ENCODE assay signal across 10 cellular contexts in genomic region chr10:79093658-79094411, GRCh38. TPM values are rescaled to one million over a fixed set of nuclear protein-coding genes. Genes with fewer than 3 reads are reported as not detected.
DNase-seq lines count a peak whose midpoint lies in the region; ATAC-seq and TF ChIP-seq lines count a peak whose summit lies in the region.
"Had no signal": no experiment of that assay in that cellular context is flagged by ENCODE, and none has a peak within 500 bp of the region (broad histone marks: within the 10 kb centered on the region; RNA-seq: fewer than 3 reads in every experiment).

No MANE protein-coding gene starts in this region.

- DNase-seq in activated T-cell treated with anti-CD3 and anti-CD28 coated beads, Interleukin-2, amount 50 U/mL, for 24 hours: no peak
- no peak for DNase-seq in activated T-cell treated with anti-CD3 and anti-CD28 coated beads, Interleukin-2, amount 50 U/mL, for 48 hours
- peak; percentile 87 to 92 for DNase-seq in NOMO-1 (lab: John Stamatoyannopoulos, UW; ENCODE audit: unreplicated experiment in 2 of 2)
- DNase-seq in fibroblast of gingiva (ENCODE audit: low read depth): peak; percentile 96
- peak; percentile 68 for DNase-seq in prostate gland (ENCODE audit: low spot score)
- DNase-seq in COLO829 (ENCODE audit: low spot score): no peak
- no peak for DNase-seq in NCI-H2227 treated with DMSO at 0.1 percent for 48 hours (lab: John Stamatoyannopoulos, UW)
- DNase-seq: CD4-positive, CD25-positive, alpha-beta regulatory T cell had no signal

- H3K9me3 Mint-ChIP-seq in activated T-cell treated with anti-CD3 and anti-CD28 coated beads, Interleukin-2, amount 50 U/mL, for 24 hours: no peaks in the 10 kb centered on the region
- H3K9me3 Mint-ChIP-seq: CD4-positive, CD25-positive, alpha-beta regulatory T cell; neural crest cell had no signal

- TF ChIP-seq POLR2A in prostate gland (IDR thresholded peaks at IDR 0.05) (no peak), GM18505 (IDR thresholded peaks at IDR 0.05; ENCODE audit: borderline replicate concordance, extremely low read depth, insufficient read depth, insufficient read length) (no peak)

- peaks cover 30% of the 10 kb centered on the region for H3K4me1 Mint-ChIP-seq in activated T-cell treated with anti-CD3 and anti-CD28 coated beads, Interleukin-2, amount 50 U/mL, for 24 hours (ENCODE audit: low read depth)

- no peaks in the 10 kb centered on the region for H3K36me3 ChIP-seq in prostate gland

- H3K27ac ChIP-seq in prostate gland: peak overlapping the region; percentile 74 to 75

- no peak overlapping the region for H3K4me3 ChIP-seq in prostate gland

- intact Hi-C loops in prostate gland (cut with DNase I): no loop called here

- H3K36me3 Mint-ChIP-seq in activated T-cell treated with anti-CD3 and anti-CD28 coated beads, Interleukin-2, amount 50 U/mL, for 24 hours (ENCODE audit: low read depth): no peaks in the 10 kb centered on the region
- H3K36me3 Mint-ChIP-seq: CD4-positive, CD25-positive, alpha-beta regulatory T cell had no signal

- TF ChIP-seq CTCF in prostate gland (IDR thresholded peaks at IDR 0.05): no peak

- no peaks in the 10 kb centered on the region for H3K27me3 Mint-ChIP-seq in activated T-cell treated with anti-CD3 and anti-CD28 coated beads, Interleukin-2, amount 50 U/mL, for 24 hours
- H3K27me3 Mint-ChIP-seq: CD4-positive, CD25-positive, alpha-beta regulatory T cell had no signal

- peaks cover 34% of the 10 kb centered on the region for H3K4me1 ChIP-seq in prostate gland (replicated peaks)

- WGBS in prostate gland: 6% methylated on average over 19 of the region's 24 CpGs

- H3K27me3 ChIP-seq in prostate gland (replicated peaks; ENCODE audit: insufficient read depth): no peaks in the 10 kb centered on the region

- no peaks in the 10 kb centered on the region for H3K9me3 ChIP-seq in prostate gland

- peak overlapping the region; percentile 23 for H3K27ac Mint-ChIP-seq in activated T-cell treated with anti-CD3 and anti-CD28 coated beads, Interleukin-2, amount 50 U/mL, for 24 hours

- no peak for ATAC-seq in GM18505 (IDR thresholded peaks at IDR 0.05; ENCODE audit: unreplicated experiment)

- no peak overlapping the region for H3K4me3 Mint-ChIP-seq in activated T-cell treated with anti-CD3 and anti-CD28 coated beads, Interleukin-2, amount 50 U/mL, for 24 hours
- H3K4me3 Mint-ChIP-seq: CD4-positive, CD25-positive, alpha-beta regulatory T cell; neural crest cell had no signal

RNA-seq across cellular contexts. Expression of gene ZMIZ1, which starts 25.1 kb away (rescaled TPM):
- 10 to 100 TPM; 69.6 to 78.5 TPM for total RNA-seq in prostate gland

Comparison
In these comparisons a context has a peak if more than half of its experiments do, and no peak if none do; other contexts are left out.
1. DNase-seq: peak in NOMO-1 (2 of 2), fibroblast of gingiva (single experiment) and prostate gland (single experiment); none in activated T-cell treated with anti-CD3 and anti-CD28 coated beads, Interleukin-2, amount 50 U/mL, for 24 hours (single experiment), activated T-cell treated with anti-CD3 and anti-CD28 coated beads, Interleukin-2, amount 50 U/mL, for 48 hours (0 of 2), COLO829 (single experiment) and NCI-H2227 treated with DMSO at 0.1 percent for 48 hours (single experiment).